In genomic region chr10:97883092-97883485, GRCh38 we compare ENCODE assay signal across 19 cellular contexts. TPM values are rescaled to one million over a fixed set of nuclear protein-coding genes. Genes with fewer than 3 reads are reported as not detected.
DNase-seq lines count a peak whose midpoint lies in the region; ATAC-seq, FAIRE-seq and TF ChIP-seq lines count a peak whose summit lies in the region.
"Had no signal": no experiment of that assay in that cellular context is flagged by ENCODE, and none has a peak within 500 bp of the region (broad histone marks: within the 10 kb centered on the region; RNA-seq: fewer than 3 reads in every experiment).

No MANE protein-coding gene starts in this region.

- H3K9ac ChIP-seq in SK-N-SH (no peak overlapping the region), kidney (ENCODE audit: low read length in 2 of 2) (no peak overlapping the region)
- H3K9ac ChIP-seq: BLaER1 had no signal

- no peaks in the 10 kb centered on the region for H3K9me2 ChIP-seq in SK-N-SH

- H3K27me3 ChIP-seq in SK-N-SH (ENCODE audit: insufficient read depth) (no peaks in the 10 kb centered on the region), SJSA1 (replicated peaks) (no peaks in the 10 kb centered on the region), spleen (replicated peaks in 1 of 7) (peaks cover 0 to 29% (median 0%) of the 10 kb centered on the region in 7 donors)
- H3K27me3 ChIP-seq: BLaER1, Peyer's patch had no signal

- no peaks in the 10 kb centered on the region for H3K36me3 Mint-ChIP-seq in T-helper 2 cell treated with Interferon-gamma antibody and Interleukin-4, amounts not matched to agents 5 μg/mL and 100 μg/mL, for 36 hours (ENCODE audit: low read depth)
- H3K36me3 Mint-ChIP-seq in mesothelial cell of epicardium: no peaks in the 10 kb centered on the region
- H3K36me3 Mint-ChIP-seq: CD8-positive, alpha-beta T cell had no signal

- intact Hi-C loops in kidney (cut with DNase I) (no loop called here), spleen (cut with DNase I; ENCODE audit: low total_unique reads) (no loop called here)

- FAIRE-seq in kidney (lab: Jason Lieb, UNC): no peak

- POLR2A ChIA-PET in SK-N-SH (lab: Yijun Ruan, JAX): no interaction called here

- 80% methylated on average over 3 of the region's 3 CpGs for WGBS in SK-N-SH (ENCODE audit: low lambda C conversion rate)
- 56 to 73% (median 64%) methylated on average over 3 of the region's 3 CpGs for WGBS in spleen, 5 donors

- no peak for DNase-seq in SK-N-SH
- DNase-seq in SJSA1 (ENCODE audit: low read depth in 1 of 2, low spot score in 2 of 2): no peak
- DNase-seq in kidney: peak; percentile 57
- DNase-seq in spleen: peak; percentile 59
- DNase-seq in T-helper 2 cell treated with Interferon-gamma antibody and Interleukin-4, amounts not matched to agents 5 μg/mL and 100 μg/mL, for 36 hours (ENCODE audit: low spot score): no peak
- DNase-seq in mesothelial cell of epicardium (ENCODE audit: low spot score in 2 of 2, unreplicated experiment in 2 of 2): no peak
- DNase-seq in activated naive CD4-positive, alpha-beta T cell treated with anti-CD3 and anti-CD28 coated beads, Interleukin-2, amount 50 U/mL, for 16 hours: no peak
- DNase-seq: CD8-positive, alpha-beta T cell; DMS79; KG1; NCI-H1436 treated with DMSO at 0.1 percent for 48 hours; NCI-H2081; NCI-H524; Right ventricle myocardium superior had no signal

- H3K36me3 ChIP-seq in SK-N-SH (replicated peaks in 1 of 2; ENCODE audit: control insufficient read depth in 1 of 2, insufficient read depth in 2 of 2, low read length in 1 of 2) (no peaks in the 10 kb centered on the region), SJSA1 (no peaks in the 10 kb centered on the region), kidney (ENCODE audit: control insufficient read depth in 1 of 2, insufficient read depth in 2 of 2, low read length in 2 of 2) (no peaks in the 10 kb centered on the region), spleen (no peaks in the 10 kb centered on the region)
- H3K36me3 ChIP-seq: BLaER1, Peyer's patch had no signal

- ATAC-seq in SK-N-SH treated with all-trans-retinoic acid at 6 μM for 48 hours: no peak; the same call in 2 of the 3 replicates
- ATAC-seq: CD8-positive, alpha-beta T cell had no signal

- H3K27ac ChIP-seq in SK-N-SH (ENCODE audit: low read depth in 2 of 2, low read length in 1 of 2) (peak overlapping the region in 1 of 2 experiments; percentile 16; a peak in 2 of 4 replicates), SJSA1 (peak overlapping the region; percentile 31; the same call in 1 of the 2 replicates), kidney (ENCODE audit: low read depth in 2 of 2, low read length in 2 of 2) (no peak overlapping the region), spleen (no peak overlapping the region)
- H3K27ac ChIP-seq: 22Rv1, BLaER1, Peyer's patch had no signal

- no peak for TF ChIP-seq CTCF in SK-N-SH (IDR thresholded peaks at IDR 0.05)
- TF ChIP-seq CTCF in kidney (IDR thresholded peaks at IDR 0.05; ENCODE audit: borderline replicate concordance, extremely low read depth, insufficient read depth): no peak
- no peak for TF ChIP-seq CTCF in spleen (IDR thresholded peaks at IDR 0.05 in 8 of 11, conservative IDR thresholded peaks at IDR 0.05 in 3 of 11)
- no peak for TF ChIP-seq CTCF in mesothelial cell of epicardium (IDR thresholded peaks at IDR 0.05; ENCODE audit: unreplicated experiment)

- peaks cover 5% of the 10 kb centered on the region for H3F3A ChIP-seq in SK-N-SH (replicated peaks; ENCODE audit: insufficient read depth)

- H3K9me3 ChIP-seq in SK-N-SH (no peaks in the 10 kb centered on the region), SJSA1 (replicated peaks) (no peaks in the 10 kb centered on the region), kidney (ENCODE audit: control insufficient read depth in 1 of 2, low read length in 2 of 2) (no peaks in the 10 kb centered on the region), spleen (no peaks in the 10 kb centered on the region)
- H3K9me3 ChIP-seq: BLaER1, Peyer's patch had no signal

- H3K4me2 ChIP-seq in SK-N-SH: peak overlapping the region; percentile 40; the same call in 1 of the 2 replicates
- H3K4me2 ChIP-seq: BLaER1 had no signal

- TF ChIP-seq POLR2A in spleen (IDR thresholded peaks at IDR 0.05): no peak

- H3K27ac Mint-ChIP-seq in T-helper 2 cell treated with Interferon-gamma antibody and Interleukin-4, amounts not matched to agents 5 μg/mL and 100 μg/mL, for 36 hours: no peak overlapping the region
- no peak overlapping the region for H3K27ac Mint-ChIP-seq in mesothelial cell of epicardium
- H3K27ac Mint-ChIP-seq: CD8-positive, alpha-beta T cell had no signal

- no peak overlapping the region for H2AFZ ChIP-seq in SK-N-SH (ENCODE audit: low read depth)

- no peak overlapping the region for H3K4me3 Mint-ChIP-seq in T-helper 2 cell treated with Interferon-gamma antibody and Interleukin-4, amounts not matched to agents 5 μg/mL and 100 μg/mL, for 36 hours
- no peak overlapping the region for H3K4me3 Mint-ChIP-seq in mesothelial cell of epicardium
- H3K4me3 Mint-ChIP-seq: CD8-positive, alpha-beta T cell had no signal

- no peaks in the 10 kb centered on the region for H3K4me1 Mint-ChIP-seq in T-helper 2 cell treated with Interferon-gamma antibody and Interleukin-4, amounts not matched to agents 5 μg/mL and 100 μg/mL, for 36 hours (ENCODE audit: low read depth)
- no peaks in the 10 kb centered on the region for H3K4me1 Mint-ChIP-seq in mesothelial cell of epicardium

- CTCF ChIA-PET in SK-N-SH (lab: Yijun Ruan, JAX): interaction anchor here (4.3 kb wide), 1 partner anchor 14 kb away, joined by 27 read pairs; no protein-coding TSS in a partner anchor

- no peaks in the 10 kb centered on the region for H4K20me1 ChIP-seq in SK-N-SH (ENCODE audit: insufficient read depth)
- H4K20me1 ChIP-seq: BLaER1 had no signal

- H3K4me3 ChIP-seq in SK-N-SH (ENCODE audit: low read depth in 2 of 2, low read length in 1 of 2): no peak overlapping the region
- no peak overlapping the region for H3K4me3 ChIP-seq in SJSA1
- H3K4me3 ChIP-seq in kidney (ENCODE audit: low read length in 2 of 2): no peak overlapping the region
- H3K4me3 ChIP-seq in spleen: no peak overlapping the region
- H3K4me3 ChIP-seq: BLaER1, Peyer's patch had no signal

- H3K27me3 Mint-ChIP-seq in T-helper 2 cell treated with Interferon-gamma antibody and Interleukin-4, amounts not matched to agents 5 μg/mL and 100 μg/mL, for 36 hours (ENCODE audit: low read depth): peaks cover 5% of the 10 kb centered on the region
- H3K27me3 Mint-ChIP-seq in mesothelial cell of epicardium (ENCODE audit: low read depth): peaks cover 35% of the 10 kb centered on the region

- no peak for TF ChIP-seq EP300 in SK-N-SH (IDR thresholded peaks at IDR 0.05; ENCODE audit: borderline replicate concordance in 1 of 2, low read depth in 1 of 2, low read length in 1 of 2)

- TF ChIP-seq RAD21 in SK-N-SH (IDR thresholded peaks at IDR 0.05; ENCODE audit: low read length): no peak

- H3K4me1 ChIP-seq in SK-N-SH (ENCODE audit: control insufficient read depth in 1 of 2, insufficient read depth in 2 of 2, low read depth in 1 of 2, low read length in 1 of 2) (peaks cover 5 to 11% of the 10 kb centered on the region in 2 experiments; a peak in 2 of 4 replicates), SJSA1 (replicated peaks) (peaks cover 18% of the 10 kb centered on the region), kidney (ENCODE audit: control insufficient read depth in 1 of 2, insufficient read depth in 1 of 2, low read depth in 1 of 2, low read length in 2 of 2) (peaks cover 0 to 5% of the 10 kb centered on the region in 2 donors), spleen (no peaks in the 10 kb centered on the region)
- H3K4me1 ChIP-seq: Peyer's patch had no signal

- no peaks in the 10 kb centered on the region for H3K79me2 ChIP-seq in SK-N-SH (ENCODE audit: insufficient read depth)

- H3K9me3 Mint-ChIP-seq in T-helper 2 cell treated with Interferon-gamma antibody and Interleukin-4, amounts not matched to agents 5 μg/mL and 100 μg/mL, for 36 hours: no peaks in the 10 kb centered on the region
- no peaks in the 10 kb centered on the region for H3K9me3 Mint-ChIP-seq in mesothelial cell of epicardium
- H3K9me3 Mint-ChIP-seq: CD8-positive, alpha-beta T cell had no signal

TF ChIP-seq in SK-N-SH, 30 proteins besides CTCF, POLR2A, EP300 and RAD21 (continues in another document):
- no peak for TF ChIP-seq MAX (IDR thresholded peaks at IDR 0.05; ENCODE audit: low read depth)
- no peak for TF ChIP-seq RCOR1 (IDR thresholded peaks at IDR 0.05; ENCODE audit: low read length)
- TF ChIP-seq JUND (IDR thresholded peaks at IDR 0.05): no peak
- TF ChIP-seq EZH2phosphoT487 (IDR thresholded peaks at IDR 0.05; ENCODE audit: borderline replicate concordance, low read depth): no peak
- no peak for TF ChIP-seq TCF12 (IDR thresholded peaks at IDR 0.05)
- TF ChIP-seq TEAD4 (IDR thresholded peaks at IDR 0.05; ENCODE audit: borderline replicate concordance, insufficient read depth): no peak

TF ChIP-seq in SK-N-SH treated with all-trans-retinoic acid at 6 μM for 48 hours, 23 proteins besides CTCF, POLR2A, EP300 and RAD21 (continues in another document):
- TF ChIP-seq ARNTL (CRISPR knock-in tag; IDR thresholded peaks at IDR 0.05; ENCODE audit: borderline replicate concordance, low read depth) (no peak), TOX (CRISPR knock-in tag; IDR thresholded peaks at IDR 0.05; ENCODE audit: borderline replicate concordance) (no peak)

RNA-seq across cellular contexts. Expression of gene GOLGA7B, which starts 33.4 kb away (rescaled TPM):
- 0.03 and 0.13 TPM in 2 replicates for polyA plus RNA-seq in SK-N-SH (2012; rRNA removed)
- 0.08 and 0.22 TPM in 2 replicates for polyA plus RNA-seq in SK-N-SH (2012; cell fraction: cytosol; rRNA removed)
- polyA plus RNA-seq in SK-N-SH (2012; cell fraction: nucleus; rRNA removed): 0.18 and 0.31 TPM in 2 replicates
- total RNA-seq in SJSA1 (2014; rRNA removed; shearing (Covaris generic)): 0.03 TPM in 1 of 2 replicates, not detected in the other
- total RNA-seq in kidney: 0.50 TPM
- polyA plus RNA-seq in kidney (ENCODE audit: insufficient read depth, low read depth, low replicate concordance): not detected
- total RNA-seq in spleen: 1 to 10 TPM in 1 of 7 donors, under 1 TPM in 6; 0.44 to 1.0 (median 0.58) TPM
- polyA plus RNA-seq in spleen: under 1 TPM; 0.27 to 0.48 (median 0.48) TPM
- 0.07 to 0.16 TPM (median 0.09 TPM) in 3 replicates for total RNA-seq in mesothelial cell of epicardium
- total RNA-seq: G401 had no signal

Comparison
In these comparisons a context has a peak if more than half of its experiments do, and no peak if none do; other contexts are left out.
1. DNase-seq: peak in kidney (single experiment) and spleen (single experiment); none in SK-N-SH (single experiment), SJSA1 (0 of 2), T-helper 2 cell treated with Interferon-gamma antibody and Interleukin-4, amounts not matched to agents 5 μg/mL and 100 μg/mL, for 36 hours (single experiment), mesothelial cell of epicardium (0 of 2) and activated naive CD4-positive, alpha-beta T cell treated with anti-CD3 and anti-CD28 coated beads, Interleukin-2, amount 50 U/mL, for 16 hours (single experiment).